ENCODE assay signal across 16 cellular contexts in genomic region chr5:72937517-72938061, GRCh38. TPM values are rescaled to one million over a fixed set of nuclear protein-coding genes. Genes with fewer than 3 reads are reported as not detected.
DNase-seq lines count a peak whose midpoint lies in the region; ATAC-seq, FAIRE-seq and TF ChIP-seq lines count a peak whose summit lies in the region.
"Had no signal": no experiment of that assay in that cellular context is flagged by ENCODE, and none has a peak within 500 bp of the region (broad histone marks: within the 10 kb centered on the region; RNA-seq: fewer than 3 reads in every experiment).

No MANE protein-coding gene starts in this region.

- H3K27ac ChIP-seq in astrocyte (ENCODE audit: low read depth, low read length) (no peak overlapping the region), right lobe of liver (peak overlapping the region in 2 of 3 donors; percentile 24 to 34), temporal lobe (ENCODE audit: low read depth, low read length) (peak overlapping the region; percentile 19)
- H3K27ac ChIP-seq: GM23248, vagina, VCaP had no signal

- FAIRE-seq in astrocyte (lab: Jason Lieb, UNC) = no peak
- FAIRE-seq: small intestine had no signal

- no peak for TF ChIP-seq CTCF in astrocyte (IDR thresholded peaks at IDR 0.05; ENCODE audit: insufficient read depth, low read depth, low read length)
- TF ChIP-seq CTCF in right lobe of liver (IDR thresholded peaks at IDR 0.05) = no peak

- H3K4me1 ChIP-seq in astrocyte (ENCODE audit: insufficient read depth, low read length) (no peaks in the 10 kb centered on the region), right lobe of liver (no peaks in the 10 kb centered on the region)
- H3K4me1 ChIP-seq: vagina had no signal

- no peaks in the 10 kb centered on the region for H3K36me3 ChIP-seq in astrocyte (ENCODE audit: insufficient read depth, low read length)
- H3K36me3 ChIP-seq in right lobe of liver = no peaks in the 10 kb centered on the region
- H3K36me3 ChIP-seq: BLaER1 treated with 17β-estradiol and CSF1 and Interleukin-3, amounts not matched to agents 10 nM and 100 nM; vagina had no signal

- peak; percentile 31 to 42 (median 39) for ATAC-seq in right lobe of liver
- no peak for ATAC-seq in HG02763 (IDR thresholded peaks at IDR 0.05; ENCODE audit: unreplicated experiment)

- H3K4me3 Mint-ChIP-seq in astrocyte (ENCODE audit: unreplicated experiment) = no peak overlapping the region

- peak overlapping the region; percentile 61 for H3K27ac Mint-ChIP-seq in astrocyte (ENCODE audit: unreplicated experiment)

- H3K9me3 ChIP-seq in astrocyte (ENCODE audit: insufficient read depth, low read depth, low read length) = no peaks in the 10 kb centered on the region
- no peaks in the 10 kb centered on the region for H3K9me3 ChIP-seq in right lobe of liver
- H3K9me3 ChIP-seq: vagina had no signal

- 83% methylated on average over 2 of the region's 3 CpGs for WGBS in right lobe of liver (ENCODE audit: insufficient coverage, low coverage, low lambda C conversion rate, missing lambda C conversion rate)

- H3K27me3 ChIP-seq in astrocyte (ENCODE audit: insufficient read depth, low read length) = no peaks in the 10 kb centered on the region
- no peaks in the 10 kb centered on the region for H3K27me3 ChIP-seq in right lobe of liver
- H3K27me3 ChIP-seq: BLaER1 treated with 17β-estradiol and CSF1 and Interleukin-3, amounts not matched to agents 10 nM and 100 nM; vagina had no signal

- intact Hi-C loops in right lobe of liver (cut with DNase I) = no loop called here

- peaks cover 8% of the 10 kb centered on the region for H3K9me3 Mint-ChIP-seq in astrocyte (ENCODE audit: unreplicated experiment)

- peaks cover 5% of the 10 kb centered on the region for H3K4me1 Mint-ChIP-seq in astrocyte (ENCODE audit: low read depth, unreplicated experiment)

- DNase-seq in NCI-H82 (lab: John Stamatoyannopoulos, UW) = peak; percentile 79
- DNase-seq in astrocyte (ENCODE audit: low read depth) = no peak
- no peak for DNase-seq in right lobe of liver
- DNase-seq in mesenteric fat pad (ENCODE audit: low spot score) = no peak
- no peak for DNase-seq in GM03348 (ENCODE audit: low spot score)
- DNase-seq: activated effector memory CD4-positive, alpha-beta T cell treated with Interleukin-2 at 50 U/mL for 16 hours; DMS53; GM23248; NK-92 treated with Interleukin-12 subunit alpha and Interleukin-12 subunit beta, amount 100 ng/mL, for 24 hours; small intestine; stimulated activated naive CD4-positive, alpha-beta T cell had no signal

- no peak overlapping the region for H2AFZ ChIP-seq in astrocyte (ENCODE audit: low read depth, low read length)
- H2AFZ ChIP-seq: GM23248 had no signal

- no peak for TF ChIP-seq POLR2A in right lobe of liver (IDR thresholded peaks at IDR 0.05)

- peaks cover 2% of the 10 kb centered on the region for H3K27me3 Mint-ChIP-seq in astrocyte (ENCODE audit: low read depth, unreplicated experiment)

- H3K4me2 ChIP-seq in astrocyte (ENCODE audit: low read length) = no peak overlapping the region

- no peaks in the 10 kb centered on the region for H3K79me2 ChIP-seq in astrocyte (ENCODE audit: insufficient read depth, low read length)

- no peaks in the 10 kb centered on the region for H4K20me1 ChIP-seq in astrocyte (ENCODE audit: insufficient read depth, low read length)
- H4K20me1 ChIP-seq: BLaER1 treated with 17β-estradiol and CSF1 and Interleukin-3, amounts not matched to agents 10 nM and 100 nM had no signal

- H3K36me3 Mint-ChIP-seq in astrocyte (ENCODE audit: low read depth, unreplicated experiment) = peaks cover 1% of the 10 kb centered on the region

- no peak overlapping the region for H3K9ac ChIP-seq in astrocyte (ENCODE audit: low read length)
- H3K9ac ChIP-seq: GM23248 had no signal

- H3K4me3 ChIP-seq in astrocyte (ENCODE audit: insufficient read depth, low read depth, low read length) (no peak overlapping the region), right lobe of liver (no peak overlapping the region)
- H3K4me3 ChIP-seq: GM23248, vagina had no signal

RNA-seq across cellular contexts. Expression of gene FCHO2, which starts 18.3 kb away (rescaled TPM):
- total RNA-seq in astrocyte (15.6 and 20.7 TPM in 2 replicates), right lobe of liver (10 to 100 TPM; 11.7 to 22.8 (median 14.8) TPM), temporal lobe (47.5 TPM), mesenteric fat pad (37.3 TPM)
